In the genomic region with DNA sequence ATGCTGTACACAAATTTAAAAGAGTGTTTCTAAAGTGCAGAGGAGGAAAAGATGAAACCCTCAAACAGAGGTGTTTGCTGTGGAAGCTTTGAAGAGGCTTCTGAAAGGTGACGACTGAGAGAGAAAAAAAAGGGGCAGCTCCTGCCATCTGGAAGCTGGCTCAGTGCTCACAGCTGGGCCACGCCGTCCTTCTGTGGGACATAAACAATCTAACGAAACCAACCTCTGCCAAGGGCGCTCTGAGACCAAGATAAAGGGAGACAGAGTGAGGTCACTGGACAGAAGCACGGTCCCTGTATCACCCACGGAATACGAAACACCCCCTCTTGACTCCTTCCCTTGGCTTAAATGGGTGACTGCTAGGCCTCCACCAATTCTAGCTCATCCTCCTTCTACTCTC, we compare ENCODE assay signal across 24 cellular contexts.
DNase-seq lines count a peak whose midpoint lies in the region; ATAC-seq, FAIRE-seq and TF ChIP-seq lines count a peak whose summit lies in the region.
"Had no signal": no experiment of that assay in that cellular context is flagged by ENCODE, and none has a peak within 500 bp of the region (broad histone marks: within the 10 kb centered on the region; RNA-seq: fewer than 3 reads in every experiment).

No MANE protein-coding gene starts in this region.

- TF ChIP-seq EP300 in K562 (IDR thresholded peaks at IDR 0.05; ENCODE audit: low read length) = no peak

- H3K79me1 ChIP-seq in mesenchymal stem cell (replicated peaks; ENCODE audit: low read length, poor library complexity, severe bottlenecking) = no peaks in the 10 kb centered on the region

- no peaks in the 10 kb centered on the region for H3K79me2 ChIP-seq in K562 (ENCODE audit: control insufficient read depth, insufficient read depth, low read length)

- no peaks in the 10 kb centered on the region for H3K27me3 Mint-ChIP-seq in Caco-2 (ENCODE audit: insufficient read depth, unreplicated experiment)
- H3K27me3 Mint-ChIP-seq in osteocyte (ENCODE audit: unreplicated experiment) = peaks cover 30% of the 10 kb centered on the region

- no peak overlapping the region for H3K14ac ChIP-seq in mesenchymal stem cell (ENCODE audit: low read length in 2 of 2)

- peaks cover 10% of the 10 kb centered on the region for H3K9me3 Mint-ChIP-seq in Caco-2 (ENCODE audit: unreplicated experiment)
- H3K9me3 Mint-ChIP-seq in osteocyte (ENCODE audit: unreplicated experiment) = peaks cover 3% of the 10 kb centered on the region
- H3K9me3 Mint-ChIP-seq: CD8-positive, alpha-beta T cell had no signal

- peaks cover 0 to 9% (median 0%) of the 10 kb centered on the region in 11 experiments; a peak in 3 of 22 replicates for H3K9me3 ChIP-seq in BLaER1 treated with 17β-estradiol and CSF1 and Interleukin-3, amounts not matched to agents 10 nM and 100 nM (replicated peaks in 1 of 11)
- H3K9me3 ChIP-seq in Caco-2 (no peaks in the 10 kb centered on the region), K562 (replicated peaks; ENCODE audit: control insufficient read depth, insufficient read depth, low read depth, low read length) (no peaks in the 10 kb centered on the region), mesenchymal stem cell (ENCODE audit: control insufficient read depth, low read length) (peaks cover 6% of the 10 kb centered on the region)
- H3K9me3 ChIP-seq: SK-N-SH had no signal

- peaks cover 0 to 57% (median 20%) of the 10 kb centered on the region in 11 experiments; a peak in 17 of 22 replicates for H4K20me1 ChIP-seq in BLaER1 treated with 17β-estradiol and CSF1 and Interleukin-3, amounts not matched to agents 10 nM and 100 nM
- H4K20me1 ChIP-seq in K562 (replicated peaks; ENCODE audit: control insufficient read depth, insufficient read depth, low read length) = no peaks in the 10 kb centered on the region

- H3K36me3 ChIP-seq in BLaER1 treated with 17β-estradiol and CSF1 and Interleukin-3, amounts not matched to agents 10 nM and 100 nM = no peaks in the 10 kb centered on the region
- no peaks in the 10 kb centered on the region for H3K36me3 ChIP-seq in Caco-2 (ENCODE audit: control insufficient read depth, insufficient read depth, low read length)
- H3K36me3 ChIP-seq in K562 (ENCODE audit: control insufficient read depth, insufficient read depth, low read length) = no peaks in the 10 kb centered on the region
- no peaks in the 10 kb centered on the region for H3K36me3 ChIP-seq in mesenchymal stem cell (ENCODE audit: control insufficient read depth in 1 of 2, insufficient read depth in 2 of 2, low read depth in 1 of 2, low read length in 2 of 2)

- peak overlapping the region in 1 of 2 experiments; percentile 16 for H3K4ac ChIP-seq in mesenchymal stem cell (ENCODE audit: low read depth in 1 of 2, low read length in 2 of 2)

- H3K4me3 ChIP-seq in BLaER1 treated with 17β-estradiol and CSF1 and Interleukin-3, amounts not matched to agents 10 nM and 100 nM = no peak overlapping the region
- H3K4me3 ChIP-seq in Caco-2 (ENCODE audit: low read depth, low read length) (no peak overlapping the region), K562 (no peak overlapping the region), mesenchymal stem cell (ENCODE audit: insufficient read depth in 1 of 2, low read depth in 1 of 2, low read length in 2 of 2) (no peak overlapping the region)

- H2BK5ac ChIP-seq in mesenchymal stem cell (ENCODE audit: low read depth, low read length, poor library complexity, severe bottlenecking) = no peak overlapping the region

- H2AK5ac ChIP-seq in mesenchymal stem cell (ENCODE audit: low read length, severe bottlenecking) = no peak overlapping the region

- no peak overlapping the region for H2BK120ac ChIP-seq in mesenchymal stem cell (ENCODE audit: low read depth, low read length)

- H2AFZ ChIP-seq in K562 (ENCODE audit: low read depth, low read length) (peak overlapping the region; percentile 22), mesenchymal stem cell (ENCODE audit: low read depth, low read length) (no peak overlapping the region)

- no peak for TF ChIP-seq POLR2A in K562 (conservative IDR thresholded peaks at IDR 0.05)

- no peak for FAIRE-seq in K562 (lab: Jason Lieb, UNC)
- FAIRE-seq: GM12892, H1 had no signal

- H3K18ac ChIP-seq in mesenchymal stem cell (ENCODE audit: low read depth in 1 of 2, low read length in 2 of 2) = no peak overlapping the region

- TF ChIP-seq CTCF in Caco-2 (IDR thresholded peaks at IDR 0.05; ENCODE audit: insufficient read depth in 1 of 2, low read depth in 1 of 2, low read length in 1 of 2, severe bottlenecking in 1 of 2, unreplicated experiment in 1 of 2) (no peak), K562 (IDR thresholded peaks at IDR 0.05 in 2 of 3, conservative IDR thresholded peaks at IDR 0.05 in 1 of 3; ENCODE audit: insufficient read depth in 2 of 3, low read depth in 1 of 3, low read length in 3 of 3) (no peak), osteocyte (IDR thresholded peaks at IDR 0.05) (no peak), omental fat pad (IDR thresholded peaks at IDR 0.05) (no peak)

- POLR2A ChIA-PET in Caco-2 (lab: Charles Lee) (no interaction called here), K562 (lab: Yijun Ruan, JAX) (interaction anchor here (1.2 kb wide), 1 partner anchor 11 kb away, joined by 4 read pairs; no protein-coding TSS in a partner anchor)

- H3K4me1 Mint-ChIP-seq in Caco-2 (ENCODE audit: low read depth, unreplicated experiment) (peaks cover 29% of the 10 kb centered on the region), osteocyte (ENCODE audit: unreplicated experiment) (peaks cover 17% of the 10 kb centered on the region)
- H3K4me1 Mint-ChIP-seq: IgD-negative memory B cell had no signal

- peaks cover 36 to 52% (median 47%) of the 10 kb centered on the region in 10 experiments for H3K4me1 ChIP-seq in BLaER1 treated with 17β-estradiol and CSF1 and Interleukin-3, amounts not matched to agents 10 nM and 100 nM
- peaks cover 20% of the 10 kb centered on the region for H3K4me1 ChIP-seq in Caco-2
- peaks cover 0 to 14% of the 10 kb centered on the region in 2 experiments; a peak in 2 of 5 replicates for H3K4me1 ChIP-seq in K562 (replicated peaks in 1 of 2; ENCODE audit: control insufficient read depth in 2 of 2, insufficient read depth in 2 of 2, low read length in 2 of 2)
- peaks cover 7% of the 10 kb centered on the region for H3K4me1 ChIP-seq in mesenchymal stem cell (ENCODE audit: control insufficient read depth, insufficient read depth, low read depth, low read length)

- no peak overlapping the region for H3K23ac ChIP-seq in mesenchymal stem cell (ENCODE audit: low read length in 2 of 2)

- CTCF ChIA-PET in Caco-2 (lab: Charles Lee) = interaction anchor here (1.1 kb wide), 1 partner anchor 103 kb away, joined by 3 read pairs; no protein-coding TSS in a partner anchor
- CTCF ChIA-PET in K562 (lab: Yijun Ruan, JAX; ENCODE audit: low intra/inter-chr PET ratio) = no interaction called here

- DNase-seq in Caco-2 (no peak), K562 (ENCODE audit: extremely low read depth in 1 of 4, low spot score in 3 of 4) (no peak), mesenchymal stem cell (no peak), osteocyte (ENCODE audit: extremely low spot score, unreplicated experiment) (no peak), omental fat pad (ENCODE audit: low spot score) (no peak)
- DNase-seq: CD8-positive, alpha-beta T cell; DMS79 treated with DMSO at 0.1 percent for 48 hours; Karpas-422; NCI-H1092; NCI-H1417 treated with DMSO at 0.1 percent for 48 hours; NCI-H187 treated with DMSO at 0.1 percent for 48 hours; NCI-H446; NCI-H526 treated with DMSO at 0.1 percent for 48 hours; SK-N-SH; SW 1271 had no signal

- peak overlapping the region; percentile 69 for H3K27ac Mint-ChIP-seq in Caco-2 (ENCODE audit: unreplicated experiment)
- H3K27ac Mint-ChIP-seq in osteocyte (ENCODE audit: unreplicated experiment) = no peak overlapping the region
- H3K27ac Mint-ChIP-seq: CD8-positive, alpha-beta T cell; IgD-negative memory B cell had no signal

- H3K36me3 Mint-ChIP-seq in Caco-2 (ENCODE audit: insufficient read depth, unreplicated experiment) (no peaks in the 10 kb centered on the region), osteocyte (ENCODE audit: unreplicated experiment) (peaks cover 3% of the 10 kb centered on the region)
- H3K36me3 Mint-ChIP-seq: CD8-positive, alpha-beta T cell had no signal

- no peaks in the 10 kb centered on the region for H3K9me1 ChIP-seq in K562 (ENCODE audit: control insufficient read depth, insufficient read depth, low read length)

- H2BK15ac ChIP-seq in mesenchymal stem cell (ENCODE audit: low read depth, poor library complexity, severe bottlenecking) = peak overlapping the region; percentile 54

- in situ Hi-C loops in K562 (cut with MboI) = no loop called here

- H3K9ac ChIP-seq in BLaER1 treated with 17β-estradiol and CSF1 and Interleukin-3, amounts not matched to agents 10 nM and 100 nM = no peak overlapping the region
- H3K9ac ChIP-seq in K562 (ENCODE audit: insufficient read depth in 1 of 2, low read depth in 2 of 2, low read length in 2 of 2) (peak overlapping the region in 1 of 2 experiments; percentile 12; a peak in 1 of 4 replicates), mesenchymal stem cell (ENCODE audit: low read length) (no peak overlapping the region)
- H3K9ac ChIP-seq: SK-N-SH had no signal

- no peak overlapping the region for H2BK12ac ChIP-seq in mesenchymal stem cell (ENCODE audit: low read length in 2 of 2)

- no peak for TF ChIP-seq RAD21 in K562 (CRISPR knock-in tag; conservative IDR thresholded peaks at IDR 0.05 in 1 of 2, IDR thresholded peaks at IDR 0.05 in 1 of 2)

- no peak overlapping the region for H3K27ac ChIP-seq in BLaER1 treated with 17β-estradiol and CSF1 and Interleukin-3, amounts not matched to agents 10 nM and 100 nM
- H3K27ac ChIP-seq in K562 (ENCODE audit: extremely low read depth, low read depth, low read length) (no peak overlapping the region), mesenchymal stem cell (ENCODE audit: low read length, poor library complexity, severe bottlenecking) (no peak overlapping the region)
- H3K27ac ChIP-seq: C4-2B, HL-60 had no signal

- ATAC-seq in K562 = no peak
- no peak for ATAC-seq in HG03280 (IDR thresholded peaks at IDR 0.05; ENCODE audit: unreplicated experiment)
- no peak for ATAC-seq in omental fat pad (ENCODE audit: low FRiP score)
- ATAC-seq: CD8-positive, alpha-beta T cell; HCT116; Panc1 had no signal

- H4K91ac ChIP-seq in mesenchymal stem cell (ENCODE audit: low read length) = no peak overlapping the region

- H3K27me3 ChIP-seq in BLaER1 treated with 17β-estradiol and CSF1 and Interleukin-3, amounts not matched to agents 10 nM and 100 nM = peaks cover 66 to 98% (median 75%) of the 10 kb centered on the region in 11 experiments
- H3K27me3 ChIP-seq in Caco-2 (replicated peaks; ENCODE audit: control insufficient read depth, insufficient read depth, low read length) (no peaks in the 10 kb centered on the region), K562 (ENCODE audit: control insufficient read depth in 2 of 2, insufficient read depth in 2 of 2, low read length in 2 of 2) (peaks cover 0 to 9% of the 10 kb centered on the region in 2 experiments; a peak in 1 of 5 replicates), mesenchymal stem cell (ENCODE audit: control insufficient read depth in 1 of 2, insufficient read depth in 1 of 2, low read length in 2 of 2) (peaks cover 18 to 78% of the 10 kb centered on the region in 2 experiments)

- intact Hi-C loops in Caco-2 (cut with micrococcal nuclease; ENCODE audit: unreplicated experiment) = no loop called here
- intact Hi-C loops in K562 (cut with micrococcal nuclease) = loop anchor here (10.0 kb wide), 1 partner anchor 411 kb away; no protein-coding TSS in a partner anchor

- peak overlapping the region in 6 of 11 experiments; percentile 78 to 92 (median 86); a peak in 8 of 22 replicates for H3K4me2 ChIP-seq in BLaER1 treated with 17β-estradiol and CSF1 and Interleukin-3, amounts not matched to agents 10 nM and 100 nM
- H3K4me2 ChIP-seq in K562 (ENCODE audit: insufficient read depth, low read length) (no peak overlapping the region), mesenchymal stem cell (ENCODE audit: low read length, poor library complexity, severe bottlenecking) (no peak overlapping the region)
- H3K4me2 ChIP-seq: SK-N-SH had no signal

- no peak overlapping the region for H3K4me3 Mint-ChIP-seq in Caco-2 (ENCODE audit: unreplicated experiment)
- H3K4me3 Mint-ChIP-seq in osteocyte (ENCODE audit: unreplicated experiment) = no peak overlapping the region
- H3K4me3 Mint-ChIP-seq: CD8-positive, alpha-beta T cell; IgD-negative memory B cell had no signal

- BruUV-seq in Caco-2 (replicated peaks; lab: Mats Ljungman, UMichigan) (no TSS peak), K562 (replicated peaks; lab: Mats Ljungman, UMichigan) (no TSS peak)

- H4K8ac ChIP-seq in mesenchymal stem cell (ENCODE audit: low read length) = no peak overlapping the region

- 54% methylated on average over 7 of the region's 8 CpGs for WGBS in K562 (ENCODE audit: insufficient coverage, low coverage, missing lambda C conversion rate)
- WGBS in mesenchymal stem cell = 95% methylated on average over 8 of the region's 8 CpGs

Comparison
In these comparisons a context has a peak if more than half of its experiments do, and no peak if none do; other contexts are left out.
1. H3K4me2 ChIP-seq: peak in BLaER1 treated with 17β-estradiol and CSF1 and Interleukin-3, amounts not matched to agents 10 nM and 100 nM (6 of 11); none in K562 (single experiment) and mesenchymal stem cell (single experiment).